ENCODE assay signal across 8 cellular contexts in the genomic region with DNA sequence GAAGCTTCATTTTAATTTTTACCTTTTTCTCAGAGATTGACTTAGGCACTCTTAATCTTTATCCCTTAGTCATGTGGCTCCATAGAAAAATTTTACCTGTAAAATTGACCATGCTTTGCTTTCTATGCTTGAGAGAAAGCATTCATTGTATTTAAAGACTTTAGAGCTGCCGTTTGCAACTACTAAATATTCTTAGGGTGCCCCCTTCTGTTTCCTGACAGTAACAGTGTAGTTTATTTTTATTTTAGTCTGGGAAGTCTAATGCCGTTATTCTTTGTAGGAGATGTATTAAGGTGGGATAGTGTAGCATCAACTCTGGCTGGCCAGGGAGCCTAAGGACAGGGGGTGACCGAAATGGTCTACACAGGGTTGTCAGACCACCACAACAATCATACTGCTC.
DNase-seq lines count a peak whose midpoint lies in the region; ATAC-seq and TF ChIP-seq lines count a peak whose summit lies in the region.

No MANE protein-coding gene starts in this region.

- no peaks in the 10 kb centered on the region for H3F3A ChIP-seq in OCI-LY1 (ENCODE audit: insufficient read depth, low read length)

- TF ChIP-seq CTCF in 22Rv1 (IDR thresholded peaks at IDR 0.05) = peak; percentile 54
- TF ChIP-seq CTCF in OCI-LY1 (IDR thresholded peaks at IDR 0.05; ENCODE audit: low read length) = peak; percentile 72
- TF ChIP-seq CTCF in foreskin fibroblast (IDR thresholded peaks at IDR 0.05; ENCODE audit: low read depth, low read length) = peak; percentile 42
- peak in 1 of 11 experiments; percentile 10 for TF ChIP-seq CTCF in spleen (IDR thresholded peaks at IDR 0.05 in 8 of 11, conservative IDR thresholded peaks at IDR 0.05 in 3 of 11)

- H3K27ac ChIP-seq in 22Rv1 = no peak overlapping the region
- H3K27ac ChIP-seq in OCI-LY1 (ENCODE audit: low read depth, low read length, poor library complexity, severe bottlenecking) = no peak overlapping the region
- no peak overlapping the region for H3K27ac ChIP-seq in spleen

- H3K9me2 ChIP-seq in OCI-LY1 (ENCODE audit: low read depth, low read length) = no peaks in the 10 kb centered on the region

- no peaks in the 10 kb centered on the region for H3K9me3 ChIP-seq in OCI-LY1 (ENCODE audit: low read length)
- H3K9me3 ChIP-seq in spleen = no peaks in the 10 kb centered on the region

- H4K20me1 ChIP-seq in OCI-LY1 (ENCODE audit: insufficient read depth, low read length) = no peaks in the 10 kb centered on the region

- H3K4me1 ChIP-seq in OCI-LY1 (ENCODE audit: insufficient read depth, low read length, severe bottlenecking) = no peaks in the 10 kb centered on the region
- H3K4me1 ChIP-seq in spleen = no peaks in the 10 kb centered on the region

- ATAC-seq in HG03442 (IDR thresholded peaks at IDR 0.05; ENCODE audit: unreplicated experiment) = no peak

- H3K36me3 ChIP-seq in OCI-LY1 (ENCODE audit: insufficient read depth, low read length) = no peaks in the 10 kb centered on the region
- H3K36me3 ChIP-seq in spleen = no peaks in the 10 kb centered on the region

- H3K27me3 ChIP-seq in OCI-LY1 (ENCODE audit: insufficient read depth, low read length) = no peaks in the 10 kb centered on the region
- H3K27me3 ChIP-seq in spleen (replicated peaks in 1 of 7) = no peaks in the 10 kb centered on the region

- H3K4me3 ChIP-seq in OCI-LY1 (ENCODE audit: low read depth, low read length, poor library complexity, severe bottlenecking) (no peak overlapping the region), foreskin fibroblast (ENCODE audit: low read depth in 1 of 2, low read length in 2 of 2) (no peak overlapping the region), spleen (no peak overlapping the region)

- WGBS in spleen, 5 donors = 7 to 13% (median 12%) methylated on average over 3 of the region's 3 CpGs

- DNase-seq in H4 (ENCODE audit: low spot score) (peak; percentile 2), foreskin fibroblast (peak; percentile 4 to 41), spleen (no peak), mucosa of gallbladder (ENCODE audit: low spot score) (no peak)
- no peak for DNase-seq in activated CD4-positive, CD25-positive, alpha-beta regulatory T cell (lab: John Stamatoyannopoulos, UW)

- TF ChIP-seq POLR2A in spleen (IDR thresholded peaks at IDR 0.05) = no peak

- no peak overlapping the region for H3K4me2 ChIP-seq in OCI-LY1 (ENCODE audit: low read length)

- intact Hi-C loops in spleen (cut with DNase I; ENCODE audit: low total_unique reads) = no loop called here

- H3K79me2 ChIP-seq in OCI-LY1 (ENCODE audit: insufficient read depth, low read length) = no peaks in the 10 kb centered on the region

- no peak overlapping the region for H2AFZ ChIP-seq in OCI-LY1 (ENCODE audit: low read length)

- H3K9ac ChIP-seq in OCI-LY1 (ENCODE audit: low read length) = no peak overlapping the region

Comparison
In these comparisons a context has a peak if more than half of its experiments do, and no peak if none do; other contexts are left out.
1. DNase-seq: peak in H4 (single experiment) and foreskin fibroblast (2 of 2); none in spleen (single experiment), mucosa of gallbladder (single experiment) and activated CD4-positive, CD25-positive, alpha-beta regulatory T cell (0 of 4).